Comparison of ENCODE assay signal across 11 cellular contexts in the genomic region with DNA sequence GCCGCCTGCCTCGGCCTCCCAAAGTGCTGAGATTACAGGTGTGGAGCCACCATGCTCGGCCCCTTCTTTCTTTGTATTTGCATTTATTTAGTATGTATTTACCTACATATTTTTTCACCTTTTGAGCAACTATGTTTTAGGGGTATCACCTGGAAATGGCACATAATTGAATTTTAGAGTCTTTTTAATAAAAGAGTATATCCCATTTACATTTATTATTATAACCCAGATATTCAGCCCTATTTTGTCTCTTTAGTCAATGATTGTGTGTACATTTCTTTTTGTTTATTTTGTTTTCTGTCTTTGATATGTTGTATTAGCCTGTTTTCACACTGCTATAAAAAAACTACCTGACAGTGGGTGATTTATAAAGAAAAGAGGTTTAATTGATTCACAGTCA.
"Had no signal": no experiment of that assay in that cellular context is flagged by ENCODE, and none has a peak within 500 bp of the region (broad histone marks: within the 10 kb centered on the region; RNA-seq: fewer than 3 reads in every experiment).

No MANE protein-coding gene starts in this region.

- FAIRE-seq: H1, H54 had no signal

- H3K9me3 ChIP-seq: HAP-1 had no signal

- H3K4me2 ChIP-seq: GM23338 had no signal

- H3K27ac ChIP-seq: GM23248 had no signal

- H3K4me1 ChIP-seq: HAP-1 had no signal

- H3K36me3 ChIP-seq: HAP-1 had no signal

- DNase-seq: GM23248, GOT3, H7, H9, HCEC 1CT, HFFc6 had no signal

- H3K9ac ChIP-seq: GM23248 had no signal

- H2AFZ ChIP-seq: GM23248, GM23338 had no signal

- H3K4me3 ChIP-seq: GM23248, GM23338, HAP-1 had no signal

- ATAC-seq: GM23338, HCT116 had no signal
